In the genomic region with DNA sequence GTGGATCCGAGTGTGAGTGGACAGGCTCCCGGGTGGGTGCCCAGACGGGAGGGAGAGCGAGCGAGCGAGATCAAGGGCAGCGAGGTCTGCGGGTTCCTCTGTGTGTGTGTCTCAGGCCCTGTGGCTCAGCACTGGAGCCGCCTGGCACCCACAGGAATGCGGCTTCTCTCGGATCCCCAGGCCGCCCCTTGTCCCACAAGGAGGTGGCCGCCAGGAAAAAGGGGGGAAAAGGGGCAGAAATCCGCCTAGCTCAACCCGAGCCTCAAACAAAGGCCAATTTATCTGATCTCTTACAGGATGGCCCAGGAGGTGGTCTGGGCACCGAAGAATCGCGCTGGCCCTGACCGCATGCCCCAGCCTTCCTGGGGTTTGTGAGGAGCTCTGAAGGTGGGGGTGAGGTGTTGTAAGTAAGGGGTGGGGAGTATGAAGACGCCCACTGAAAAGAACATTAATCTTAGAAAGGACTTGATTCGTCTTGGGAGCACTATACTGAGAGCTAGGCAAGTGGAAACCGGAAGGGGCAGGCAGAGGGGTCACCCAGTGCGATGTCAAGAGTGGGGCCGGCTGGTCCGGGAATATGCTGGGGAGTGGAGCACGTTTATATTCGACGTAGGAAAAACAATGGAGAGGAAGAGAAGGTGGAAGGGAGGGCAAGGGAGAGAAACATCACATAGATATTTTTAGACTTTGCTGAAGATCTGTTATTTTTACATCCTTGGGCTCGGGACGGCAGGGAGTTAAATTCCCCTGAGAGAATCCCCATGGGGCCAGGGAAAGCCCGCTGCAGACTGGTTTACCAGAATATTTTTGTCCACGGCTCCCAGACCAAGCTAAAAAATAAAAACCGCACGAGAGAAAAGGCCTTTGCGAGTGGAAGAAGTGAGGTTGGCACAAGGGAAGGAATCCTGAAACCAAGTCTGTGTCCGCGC, we compare ENCODE assay signal across 1 cellular context.
TF ChIP-seq lines count a peak whose summit lies in the region.

No MANE protein-coding gene starts in this region.

TF ChIP-seq in neural cell, 6 proteins besides CTCF, POLR2A, EP300 and RAD21:
- TF ChIP-seq, protein P1, sequence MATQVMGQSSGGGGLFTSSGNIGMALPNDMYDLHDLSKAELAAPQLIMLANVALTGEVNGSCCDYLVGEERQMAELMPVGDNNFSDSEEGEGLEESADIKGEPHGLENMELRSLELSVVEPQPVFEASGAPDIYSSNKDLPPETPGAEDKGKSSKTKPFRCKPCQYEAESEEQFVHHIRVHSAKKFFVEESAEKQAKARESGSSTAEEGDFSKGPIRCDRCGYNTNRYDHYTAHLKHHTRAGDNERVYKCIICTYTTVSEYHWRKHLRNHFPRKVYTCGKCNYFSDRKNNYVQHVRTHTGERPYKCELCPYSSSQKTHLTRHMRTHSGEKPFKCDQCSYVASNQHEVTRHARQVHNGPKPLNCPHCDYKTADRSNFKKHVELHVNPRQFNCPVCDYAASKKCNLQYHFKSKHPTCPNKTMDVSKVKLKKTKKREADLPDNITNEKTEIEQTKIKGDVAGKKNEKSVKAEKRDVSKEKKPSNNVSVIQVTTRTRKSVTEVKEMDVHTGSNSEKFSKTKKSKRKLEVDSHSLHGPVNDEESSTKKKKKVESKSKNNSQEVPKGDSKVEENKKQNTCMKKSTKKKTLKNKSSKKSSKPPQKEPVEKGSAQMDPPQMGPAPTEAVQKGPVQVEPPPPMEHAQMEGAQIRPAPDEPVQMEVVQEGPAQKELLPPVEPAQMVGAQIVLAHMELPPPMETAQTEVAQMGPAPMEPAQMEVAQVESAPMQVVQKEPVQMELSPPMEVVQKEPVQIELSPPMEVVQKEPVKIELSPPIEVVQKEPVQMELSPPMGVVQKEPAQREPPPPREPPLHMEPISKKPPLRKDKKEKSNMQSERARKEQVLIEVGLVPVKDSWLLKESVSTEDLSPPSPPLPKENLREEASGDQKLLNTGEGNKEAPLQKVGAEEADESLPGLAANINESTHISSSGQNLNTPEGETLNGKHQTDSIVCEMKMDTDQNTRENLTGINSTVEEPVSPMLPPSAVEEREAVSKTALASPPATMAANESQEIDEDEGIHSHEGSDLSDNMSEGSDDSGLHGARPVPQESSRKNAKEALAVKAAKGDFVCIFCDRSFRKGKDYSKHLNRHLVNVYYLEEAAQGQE (IDR thresholded peaks at IDR 0.05; ENCODE audit: borderline replicate concordance), result peak; percentile 34
- TF ChIP-seq POLR2AphosphoS5 (IDR thresholded peaks at IDR 0.05) (peak; percentile 24), TAF1 (IDR thresholded peaks at IDR 0.05; ENCODE audit: low read depth) (no peak), SMC3 (conservative IDR thresholded peaks at IDR 0.05; ENCODE audit: poor library complexity) (no peak), MXI1 (conservative IDR thresholded peaks at IDR 0.05; ENCODE audit: poor library complexity, severe bottlenecking) (no peak), EZH2 (IDR thresholded peaks at IDR 0.05; ENCODE audit: borderline replicate concordance, insufficient read depth, low read length, poor library complexity, severe bottlenecking) (no peak)
